In the genomic region with DNA sequence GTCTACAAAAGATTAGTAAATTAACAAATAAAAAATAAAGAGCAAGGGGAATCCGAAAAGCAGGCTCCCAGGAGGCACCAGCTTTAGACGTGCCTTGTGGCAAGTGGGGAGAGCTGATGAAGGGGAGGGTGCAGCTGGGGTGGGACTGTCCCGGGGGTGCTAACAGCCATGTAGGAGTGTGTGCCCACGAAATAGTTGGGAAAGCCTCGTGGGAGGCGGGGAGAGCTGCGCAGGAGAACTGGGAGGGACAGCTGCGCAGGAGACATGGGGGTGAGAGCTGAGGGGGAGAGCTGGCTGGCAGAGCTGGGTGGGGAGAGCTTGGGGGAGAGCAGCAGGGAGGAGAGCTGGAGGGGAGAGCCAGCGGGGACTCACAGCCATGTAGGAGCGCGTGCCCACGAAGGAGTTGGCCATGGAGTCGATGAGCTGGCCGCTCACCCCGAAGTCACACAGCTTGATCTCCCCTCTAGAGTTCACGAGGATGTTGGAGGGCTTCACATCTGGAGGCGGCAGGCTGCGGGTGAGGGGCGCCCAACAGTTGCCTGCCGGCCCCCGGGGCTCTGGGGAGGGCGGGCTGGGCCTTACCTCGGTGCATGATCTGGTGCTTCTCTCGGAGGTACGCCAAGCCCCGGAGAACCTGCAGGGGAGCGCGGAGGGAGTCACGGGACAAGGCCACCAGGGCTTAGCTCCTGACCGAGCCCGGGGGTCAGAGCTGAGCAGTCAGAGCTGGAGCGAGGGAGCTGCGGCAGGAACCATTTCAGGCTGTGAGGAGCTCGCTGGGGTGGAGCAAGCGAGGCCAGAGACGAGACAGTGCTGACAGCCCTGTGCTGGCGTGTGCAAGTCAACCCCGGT, we compare ENCODE assay signal across 25 cellular contexts. TPM values are rescaled to one million over a fixed set of nuclear protein-coding genes. Genes with fewer than 3 reads are reported as not detected.
DNase-seq lines count a peak whose midpoint lies in the region; ATAC-seq, FAIRE-seq and TF ChIP-seq lines count a peak whose summit lies in the region.
"Had no signal": no experiment of that assay in that cellular context is flagged by ENCODE, and none has a peak within 500 bp of the region (broad histone marks: within the 10 kb centered on the region; RNA-seq: fewer than 3 reads in every experiment).

No MANE protein-coding gene starts in this region.

- H3K27me3 Mint-ChIP-seq in T-helper 1 cell treated with Interleukin-12 subunit alpha and Interleukin-12 subunit beta and Interleukin-4 antibody, amounts not matched to agents 30 μg/mL and 1 μg/mL, for 36 hours (ENCODE audit: low read depth), result no peaks in the 10 kb centered on the region
- no peaks in the 10 kb centered on the region for H3K27me3 Mint-ChIP-seq in T-helper 17 cell
- H3K27me3 Mint-ChIP-seq in glutamatergic neuron (ENCODE audit: unreplicated experiment), result peaks cover 2% of the 10 kb centered on the region
- H3K27me3 Mint-ChIP-seq in HFFc6 (ENCODE audit: insufficient read depth), result peaks cover 5% of the 10 kb centered on the region

- peaks cover 24 to 53% (median 35%) of the 10 kb centered on the region in 10 experiments for H3K4me1 ChIP-seq in BLaER1 treated with 17β-estradiol and CSF1 and Interleukin-3, amounts not matched to agents 10 nM and 100 nM
- peaks cover 0 to 5% of the 10 kb centered on the region in 2 donors for H3K4me1 ChIP-seq in kidney (ENCODE audit: control insufficient read depth in 1 of 2, insufficient read depth in 1 of 2, low read depth in 1 of 2, low read length in 2 of 2)
- H3K4me1 ChIP-seq: BE2C had no signal

- H3K27ac ChIP-seq in BLaER1 treated with 17β-estradiol and CSF1 and Interleukin-3, amounts not matched to agents 10 nM and 100 nM, result peak overlapping the region in 6 of 11 experiments; percentile 76 to 88 (median 84); a peak in 11 of 22 replicates
- H3K27ac ChIP-seq in kidney (ENCODE audit: low read depth in 2 of 2, low read length in 2 of 2), result no peak overlapping the region
- H3K27ac ChIP-seq: 22Rv1 had no signal

- ATAC-seq in T-helper 17 cell (no peak), HG03521 (IDR thresholded peaks at IDR 0.05; ENCODE audit: unreplicated experiment) (no peak)
- ATAC-seq: HCT116 had no signal

- intact Hi-C loops in kidney (cut with DNase I), result no loop called here

- no peaks in the 10 kb centered on the region for H3K9me3 ChIP-seq in BLaER1 treated with 17β-estradiol and CSF1 and Interleukin-3, amounts not matched to agents 10 nM and 100 nM (replicated peaks in 1 of 11)
- H3K9me3 ChIP-seq in T-helper 17 cell (ENCODE audit: control insufficient read depth, low read length, poor library complexity, severe bottlenecking) (no peaks in the 10 kb centered on the region), kidney (ENCODE audit: control insufficient read depth in 1 of 2, low read length in 2 of 2) (no peaks in the 10 kb centered on the region)
- H3K9me3 ChIP-seq: BE2C had no signal

- peaks cover 74 to 90% (median 86%) of the 10 kb centered on the region in 11 experiments for H3K36me3 ChIP-seq in BLaER1 treated with 17β-estradiol and CSF1 and Interleukin-3, amounts not matched to agents 10 nM and 100 nM
- peaks cover 4 to 5% of the 10 kb centered on the region in 2 donors for H3K36me3 ChIP-seq in kidney (ENCODE audit: control insufficient read depth in 1 of 2, insufficient read depth in 2 of 2, low read length in 2 of 2)

- DNase-seq in T-helper 1 cell, result no peak
- no peak for DNase-seq in T-helper 17 cell
- DNase-seq in kidney, result peak; percentile 61
- DNase-seq in glutamatergic neuron, result no peak
- no peak for DNase-seq in HFFc6
- DNase-seq: BE2C, Calu3, DND-41, Karpas-422, NCI-H1105, NCI-H1436 treated with DMSO at 0.1 percent for 48 hours, NCI-H1930, NCI-H446 treated with DMSO at 0.1 percent for 48 hours, NCI-H526, RPMI8226, SHP77 had no signal

- no peak for FAIRE-seq in kidney (lab: Jason Lieb, UNC)
- FAIRE-seq: GM19239, H1 had no signal

- H3K4me3 ChIP-seq in BLaER1 treated with 17β-estradiol and CSF1 and Interleukin-3, amounts not matched to agents 10 nM and 100 nM, result no peak overlapping the region
- no peak overlapping the region for H3K4me3 ChIP-seq in kidney (ENCODE audit: low read length in 2 of 2)

- TF ChIP-seq CTCF in kidney (IDR thresholded peaks at IDR 0.05; ENCODE audit: borderline replicate concordance, extremely low read depth, insufficient read depth) (no peak), glutamatergic neuron (IDR thresholded peaks at IDR 0.05; ENCODE audit: partially characterized antibody, unreplicated experiment) (no peak), HFFc6 (IDR thresholded peaks at IDR 0.05) (no peak)

- H3K27ac Mint-ChIP-seq in T-helper 1 cell treated with Interleukin-12 subunit alpha and Interleukin-12 subunit beta and Interleukin-4 antibody, amounts not matched to agents 30 μg/mL and 1 μg/mL, for 36 hours, result peak overlapping the region; percentile 59
- peak overlapping the region; percentile 49 for H3K27ac Mint-ChIP-seq in T-helper 17 cell
- H3K27ac Mint-ChIP-seq in glutamatergic neuron (ENCODE audit: unreplicated experiment), result no peak overlapping the region
- H3K27ac Mint-ChIP-seq in HFFc6, result no peak overlapping the region

- no peak overlapping the region for H3K4me3 Mint-ChIP-seq in T-helper 1 cell treated with Interleukin-12 subunit alpha and Interleukin-12 subunit beta and Interleukin-4 antibody, amounts not matched to agents 30 μg/mL and 1 μg/mL, for 36 hours
- H3K4me3 Mint-ChIP-seq in T-helper 17 cell, result no peak overlapping the region
- H3K4me3 Mint-ChIP-seq in glutamatergic neuron (ENCODE audit: unreplicated experiment), result no peak overlapping the region
- no peak overlapping the region for H3K4me3 Mint-ChIP-seq in HFFc6

- H3K9ac ChIP-seq in BLaER1 treated with 17β-estradiol and CSF1 and Interleukin-3, amounts not matched to agents 10 nM and 100 nM, result peak overlapping the region in 2 of 11 experiments; percentile 32 to 36; a peak in 3 of 22 replicates
- H3K9ac ChIP-seq in kidney (ENCODE audit: low read length in 2 of 2), result no peak overlapping the region

- H4K20me1 ChIP-seq in BLaER1 treated with 17β-estradiol and CSF1 and Interleukin-3, amounts not matched to agents 10 nM and 100 nM, result peaks cover 0 to 33% (median 13%) of the 10 kb centered on the region in 11 experiments; a peak in 11 of 22 replicates

- H3K4me1 Mint-ChIP-seq in T-helper 1 cell treated with Interleukin-12 subunit alpha and Interleukin-12 subunit beta and Interleukin-4 antibody, amounts not matched to agents 30 μg/mL and 1 μg/mL, for 36 hours (ENCODE audit: low read depth), result peaks cover 12% of the 10 kb centered on the region
- peaks cover 11% of the 10 kb centered on the region for H3K4me1 Mint-ChIP-seq in T-helper 17 cell
- H3K4me1 Mint-ChIP-seq in glutamatergic neuron (ENCODE audit: low read depth, unreplicated experiment), result peaks cover 6% of the 10 kb centered on the region
- peaks cover 14% of the 10 kb centered on the region for H3K4me1 Mint-ChIP-seq in HFFc6 (ENCODE audit: low read depth)

- no peak overlapping the region for H3K4me2 ChIP-seq in BLaER1 treated with 17β-estradiol and CSF1 and Interleukin-3, amounts not matched to agents 10 nM and 100 nM

- H3K9me3 Mint-ChIP-seq in T-helper 1 cell treated with Interleukin-12 subunit alpha and Interleukin-12 subunit beta and Interleukin-4 antibody, amounts not matched to agents 30 μg/mL and 1 μg/mL, for 36 hours, result no peaks in the 10 kb centered on the region
- no peaks in the 10 kb centered on the region for H3K9me3 Mint-ChIP-seq in glutamatergic neuron (ENCODE audit: unreplicated experiment)
- no peaks in the 10 kb centered on the region for H3K9me3 Mint-ChIP-seq in HFFc6

- peaks cover 25% of the 10 kb centered on the region for H3K36me3 Mint-ChIP-seq in T-helper 1 cell treated with Interleukin-12 subunit alpha and Interleukin-12 subunit beta and Interleukin-4 antibody, amounts not matched to agents 30 μg/mL and 1 μg/mL, for 36 hours (ENCODE audit: low read depth)
- no peaks in the 10 kb centered on the region for H3K36me3 Mint-ChIP-seq in T-helper 17 cell (ENCODE audit: low read depth)
- no peaks in the 10 kb centered on the region for H3K36me3 Mint-ChIP-seq in glutamatergic neuron (ENCODE audit: unreplicated experiment)
- peaks cover 17% of the 10 kb centered on the region for H3K36me3 Mint-ChIP-seq in HFFc6 (ENCODE audit: low read depth)

- H3K27me3 ChIP-seq in BLaER1 treated with 17β-estradiol and CSF1 and Interleukin-3, amounts not matched to agents 10 nM and 100 nM, result no peaks in the 10 kb centered on the region
- H3K27me3 ChIP-seq: BE2C had no signal

RNA-seq across cellular contexts. Expression of a gene that starts 23.1 kb away (rescaled TPM):
- total RNA-seq in T-helper 17 cell (10 to 100 TPM; 94.3 to 94.6 TPM), kidney (105 TPM), glutamatergic neuron (ENCODE audit: unreplicated experiment) (148 TPM)
- 138 TPM for polyA plus RNA-seq in kidney (ENCODE audit: insufficient read depth, low read depth, low replicate concordance)
- 100 to 1,000 TPM; 175 to 209 (median 187) TPM for total RNA-seq in HFFc6 (2021; fragmentation: NEBNext Ultra II Directional; extraction: Animal tissue kit (Norgen Biotek cat#: 25700))

RNA-seq across cellular contexts. Expression of a gene that starts 34.2 kb away (rescaled TPM):
- total RNA-seq in T-helper 17 cell (10 to 100 TPM; 47.3 to 51.1 TPM), kidney (53.2 TPM), glutamatergic neuron (ENCODE audit: unreplicated experiment) (21.8 TPM)
- polyA plus RNA-seq in kidney (ENCODE audit: insufficient read depth, low read depth, low replicate concordance), result 8.9 TPM
- 10 to 100 TPM; 40.8 to 47.6 (median 43.6) TPM for total RNA-seq in HFFc6 (2021; fragmentation: NEBNext Ultra II Directional; extraction: Animal tissue kit (Norgen Biotek cat#: 25700))

RNA-seq across cellular contexts. Expression of a gene that starts 52.6 kb away (rescaled TPM):
- total RNA-seq in T-helper 17 cell, result under 1 TPM in 1 of 2 donors, not detected in 1; 0.82 TPM
- total RNA-seq in kidney, result not detected
- polyA plus RNA-seq in kidney (ENCODE audit: insufficient read depth, low read depth, low replicate concordance), result 7.4 TPM
- total RNA-seq in glutamatergic neuron (ENCODE audit: unreplicated experiment), result not detected
- total RNA-seq in HFFc6 (2021; fragmentation: NEBNext Ultra II Directional; extraction: Animal tissue kit (Norgen Biotek cat#: 25700)), result not detected
- total RNA-seq: H1, HT-29, SK-MEL-5 had no signal

Comparison
In these comparisons a context has a peak if more than half of its experiments do, and no peak if none do; other contexts are left out.
1. H3K27ac Mint-ChIP-seq: peak in T-helper 1 cell treated with Interleukin-12 subunit alpha and Interleukin-12 subunit beta and Interleukin-4 antibody, amounts not matched to agents 30 μg/mL and 1 μg/mL, for 36 hours (single experiment) and T-helper 17 cell (single experiment); none in glutamatergic neuron (single experiment) and HFFc6 (single experiment).
2. H3K27ac ChIP-seq: peak in BLaER1 treated with 17β-estradiol and CSF1 and Interleukin-3, amounts not matched to agents 10 nM and 100 nM (6 of 11); none in kidney (0 of 2).